In genomic region chr1:31927661-31927980, GRCh38 we compare ENCODE assay signal across 11 cellular contexts. TPM values are rescaled to one million over a fixed set of nuclear protein-coding genes. Genes with fewer than 3 reads are reported as not detected.
DNase-seq lines count a peak whose midpoint lies in the region; ATAC-seq, FAIRE-seq and TF ChIP-seq lines count a peak whose summit lies in the region.
"Had no signal": no experiment of that assay in that cellular context is flagged by ENCODE, and none has a peak within 500 bp of the region (broad histone marks: within the 10 kb centered on the region; RNA-seq: fewer than 3 reads in every experiment).

No MANE protein-coding gene starts in this region.

- H3K27ac ChIP-seq in A549 (no peak overlapping the region), DOHH2 (ENCODE audit: low read depth, low read length) (peak overlapping the region; percentile 87), muscle layer of duodenum (ENCODE audit: low read length) (peak overlapping the region; percentile 19), breast epithelium (peak overlapping the region in 1 of 2 donors; percentile 17)
- H3K27ac ChIP-seq: epithelial cell of prostate had no signal

- H3K27me3 Mint-ChIP-seq in activated CD4-positive, alpha-beta memory T cell treated with anti-CD3 and anti-CD28 coated beads, Interleukin-2, amount 10 ng/mL, durations not matched to agents 7 days and 5 days: no peaks in the 10 kb centered on the region

- intact Hi-C loops in breast epithelium (cut with DNase I; ENCODE audit: low total_unique reads): no loop called here

- TF ChIP-seq RAD21 in A549 (conservative IDR thresholded peaks at IDR 0.05 in 1 of 2, IDR thresholded peaks at IDR 0.05 in 1 of 2): no peak

- H3K27ac Mint-ChIP-seq in activated CD4-positive, alpha-beta memory T cell treated with anti-CD3 and anti-CD28 coated beads, Interleukin-2, amount 10 ng/mL, durations not matched to agents 7 days and 5 days: peak overlapping the region; percentile 75

- ATAC-seq in A549 (no peak), HG02623 (IDR thresholded peaks at IDR 0.05; ENCODE audit: unreplicated experiment) (no peak), GM19395 (IDR thresholded peaks at IDR 0.05; ENCODE audit: unreplicated experiment) (no peak)
- ATAC-seq: SK-N-SH treated with all-trans-retinoic acid at 6 μM for 48 hours had no signal

- H3K4me3 ChIP-seq in A549 (no peak overlapping the region), DOHH2 (ENCODE audit: low read length) (peak overlapping the region; percentile 57), muscle layer of duodenum (ENCODE audit: low read depth in 1 of 2, low read length in 2 of 2) (no peak overlapping the region), breast epithelium (no peak overlapping the region)

- H3K4me1 ChIP-seq in A549: peaks cover 94% of the 10 kb centered on the region
- peaks cover 97% of the 10 kb centered on the region for H3K4me1 ChIP-seq in DOHH2 (ENCODE audit: control insufficient read depth, low read length)
- peaks cover 34 to 80% of the 10 kb centered on the region in 2 donors for H3K4me1 ChIP-seq in muscle layer of duodenum (ENCODE audit: control insufficient read depth in 1 of 2, insufficient read depth in 2 of 2, low read length in 2 of 2)
- peaks cover 0 to 32% of the 10 kb centered on the region in 2 donors for H3K4me1 ChIP-seq in breast epithelium

- peaks cover 83% of the 10 kb centered on the region for H3K4me1 Mint-ChIP-seq in activated CD4-positive, alpha-beta memory T cell treated with anti-CD3 and anti-CD28 coated beads, Interleukin-2, amount 10 ng/mL, durations not matched to agents 7 days and 5 days

- H4K20me1 ChIP-seq in DOHH2 (ENCODE audit: control insufficient read depth, insufficient read depth, low read depth, low read length): peaks cover 23% of the 10 kb centered on the region

- H3K27me3 ChIP-seq in DOHH2 (ENCODE audit: control insufficient read depth, low read length) (no peaks in the 10 kb centered on the region), muscle layer of duodenum (ENCODE audit: low read depth, low read length) (no peaks in the 10 kb centered on the region), breast epithelium (no peaks in the 10 kb centered on the region)

- H3F3A ChIP-seq in DOHH2 (ENCODE audit: control insufficient read depth, insufficient read depth): peaks cover 53% of the 10 kb centered on the region

- CTCF ChIA-PET in A549 (lab: Yijun Ruan, JAX): interaction anchor here (1.8 to 2.3 kb wide), 2 partner anchors 11 to 36 kb away, joined by 5 to 10 read pairs; no protein-coding TSS in a partner anchor
- CTCF ChIA-PET in activated CD4-positive, alpha-beta memory T cell treated with anti-CD3 and anti-CD28 coated beads, Interleukin-2, amount 10 ng/mL, durations not matched to agents 7 days and 5 days (lab: Charles Lee): interaction anchor here (2.0 to 3.6 kb wide), 4 partner anchors 7 to 37 kb away, joined by 7 to 35 read pairs (median 16); partner anchors contain the start of gene PTP4A2

- TF ChIP-seq CTCF in A549 (IDR thresholded peaks at IDR 0.05) (no peak), DOHH2 (IDR thresholded peaks at IDR 0.05; ENCODE audit: low read depth, low read length, poor library complexity, severe bottlenecking) (no peak), breast epithelium (IDR thresholded peaks at IDR 0.05) (no peak)

- WGBS in A549 (ENCODE audit: missing lambda C conversion rate): 82% methylated on average over 3 of the region's 3 CpGs

- H3K36me3 Mint-ChIP-seq in activated CD4-positive, alpha-beta memory T cell treated with anti-CD3 and anti-CD28 coated beads, Interleukin-2, amount 10 ng/mL, durations not matched to agents 7 days and 5 days (ENCODE audit: low read depth): peaks cover 50% of the 10 kb centered on the region

- FAIRE-seq in A549 (lab: Jason Lieb, UNC): no peak
- FAIRE-seq: HTR-8/SVneo had no signal

- POLR2A ChIA-PET in A549 (lab: Yijun Ruan, JAX): no interaction called here
- POLR2A ChIA-PET in activated CD4-positive, alpha-beta memory T cell treated with anti-CD3 and anti-CD28 coated beads, Interleukin-2, amount 10 ng/mL, durations not matched to agents 7 days and 5 days (lab: Charles Lee): interaction anchor here (1.0 to 7.8 kb wide), 7 partner anchors 9 to 139 kb away, joined by 3 to 186 read pairs (median 7); partner anchors contain the start of gene PTP4A2

- H3K9me3 ChIP-seq in A549: no peaks in the 10 kb centered on the region
- H3K9me3 ChIP-seq in DOHH2 (ENCODE audit: control insufficient read depth, insufficient read depth, low read length): no peaks in the 10 kb centered on the region
- no peaks in the 10 kb centered on the region for H3K9me3 ChIP-seq in muscle layer of duodenum (ENCODE audit: control insufficient read depth in 1 of 2, low read length in 2 of 2)
- H3K9me3 ChIP-seq in breast epithelium: no peaks in the 10 kb centered on the region

- H3K9me2 ChIP-seq in DOHH2 (replicated peaks; ENCODE audit: control insufficient read depth, low read length): no peaks in the 10 kb centered on the region

- H3K36me3 ChIP-seq in DOHH2 (ENCODE audit: control insufficient read depth, low read length): peaks cover 70% of the 10 kb centered on the region
- no peaks in the 10 kb centered on the region for H3K36me3 ChIP-seq in muscle layer of duodenum (ENCODE audit: control insufficient read depth in 1 of 2, insufficient read depth in 2 of 2, low read length in 2 of 2)
- H3K36me3 ChIP-seq in breast epithelium: no peaks in the 10 kb centered on the region

- DNase-seq in A549 (ENCODE audit: low read depth in 1 of 2, low spot score in 1 of 2): no peak
- DNase-seq in activated CD4-positive, alpha-beta memory T cell treated with anti-CD3 and anti-CD28 coated beads, Interleukin-2, amount 10 ng/mL, durations not matched to agents 7 days and 5 days: no peak
- DNase-seq in NCI-H526 treated with DMSO at 0.1 percent for 48 hours (lab: John Stamatoyannopoulos, UW): no peak
- no peak for DNase-seq in breast epithelium (ENCODE audit: low spot score in 2 of 2)

- no peaks in the 10 kb centered on the region for H3K9me3 Mint-ChIP-seq in activated CD4-positive, alpha-beta memory T cell treated with anti-CD3 and anti-CD28 coated beads, Interleukin-2, amount 10 ng/mL, durations not matched to agents 7 days and 5 days

- 0 out of 3 replicates have a peak overlapping the region, but pooled peaks have one; percentile 60 for H3K4me2 ChIP-seq in A549
- peak overlapping the region; percentile 70 for H3K4me2 ChIP-seq in DOHH2 (ENCODE audit: low read length)

- TF ChIP-seq EP300 in A549 (IDR thresholded peaks at IDR 0.05): no peak

- peak overlapping the region; percentile 59 for H3K4me3 Mint-ChIP-seq in activated CD4-positive, alpha-beta memory T cell treated with anti-CD3 and anti-CD28 coated beads, Interleukin-2, amount 10 ng/mL, durations not matched to agents 7 days and 5 days

- no peak for TF ChIP-seq POLR2A in A549 (IDR thresholded peaks at IDR 0.05; ENCODE audit: low read length)
- TF ChIP-seq POLR2A in breast epithelium (IDR thresholded peaks at IDR 0.05): no peak

- peaks cover 100% of the 10 kb centered on the region for H3K79me2 ChIP-seq in DOHH2 (ENCODE audit: control insufficient read depth, low read length)

TF ChIP-seq in A549, 52 proteins besides CTCF, POLR2A, EP300 and RAD21:
- TF ChIP-seq HOXB13 (CRISPR knock-in tag; IDR thresholded peaks at IDR 0.05; ENCODE audit: low read depth): no peak
TF ChIP-seq in A549: peak in this region for 0.

RNA-seq across cellular contexts. Expression of gene PTP4A2, which starts 10.5 kb away (rescaled TPM):
- polyA plus RNA-seq in A549 (2011; rRNA removed) (504 and 563 TPM in 2 replicates), A549 (2017; fragmentation: RNase III; extraction: RNeasy Plus Mini Kit Qiagen cat#74134 plus additional on column Dnase treatment) (234 to 263 TPM (median 246 TPM) in 3 replicates)
- 49.1 and 51.5 TPM in 2 replicates for polyA plus RNA-seq in A549 (2012; cell fraction: cytosol; rRNA removed)
- 13.1 and 17.8 TPM in 2 replicates for polyA plus RNA-seq in A549 (2012; cell fraction: nucleus; rRNA removed)
- polyA minus RNA-seq in A549 (2011; rRNA and poly(A)+ RNA removed): 385 and 443 TPM in 2 replicates
- total RNA-seq in activated CD4-positive, alpha-beta memory T cell treated with anti-CD3 and anti-CD28 coated beads, Interleukin-2, amount 10 ng/mL, durations not matched to agents 7 days and 5 days: 100 to 1,000 TPM; 337 to 349 TPM
- 100 to 1,000 TPM; 225 to 271 (median 252) TPM for total RNA-seq in breast epithelium

Comparison
In these comparisons a context has a peak if more than half of its experiments do, and no peak if none do; other contexts are left out.
1. H3K27ac ChIP-seq: peak in DOHH2 (single experiment) and muscle layer of duodenum (single experiment); none in A549 (0 of 2).